In the genomic region with DNA sequence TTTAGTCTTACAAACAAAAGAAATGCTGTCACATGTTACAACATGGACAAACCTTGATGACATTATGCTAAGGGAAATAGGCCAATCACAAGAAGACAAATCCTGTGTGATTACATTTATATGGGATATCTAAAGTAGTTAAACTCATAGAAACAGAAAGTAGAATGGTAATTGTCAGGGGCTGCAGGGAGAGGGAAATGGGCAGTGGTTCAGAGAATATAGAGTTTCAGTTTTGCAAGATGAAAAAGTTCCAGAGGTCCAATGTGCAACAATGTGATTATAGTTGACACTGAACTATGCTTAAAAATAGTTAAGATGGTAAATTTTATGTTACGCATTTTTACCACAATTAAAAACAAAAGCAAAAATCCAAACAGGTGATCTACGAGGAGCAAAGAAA, we compare ENCODE assay signal across 26 cellular contexts.
DNase-seq lines count a peak whose midpoint lies in the region; ATAC-seq, FAIRE-seq and TF ChIP-seq lines count a peak whose summit lies in the region.
"Had no signal": no experiment of that assay in that cellular context is flagged by ENCODE, and none has a peak within 500 bp of the region (broad histone marks: within the 10 kb centered on the region; RNA-seq: fewer than 3 reads in every experiment).

No MANE protein-coding gene starts in this region.

- peaks cover 33% of the 10 kb centered on the region for H3K4me1 Mint-ChIP-seq in nephron progenitor cell
- no peaks in the 10 kb centered on the region for H3K4me1 Mint-ChIP-seq in activated CD4-positive, alpha-beta T cell treated with anti-CD3 and anti-CD28 coated beads, Interleukin-2, amount 10 ng/mL, durations not matched to agents 24 days and 14 days
- H3K4me1 Mint-ChIP-seq: CD4-positive, alpha-beta memory T cell had no signal

- H3K4me1 ChIP-seq in MM.1S (ENCODE audit: low read length) (peaks cover 17% of the 10 kb centered on the region), GM12878 (ENCODE audit: control insufficient read depth, insufficient read depth, low read length) (peaks cover 4% of the 10 kb centered on the region; the same call in 1 of the 2 replicates)
- H3K4me1 ChIP-seq: A549; BE2C; BLaER1 treated with 17β-estradiol and CSF1 and Interleukin-3, amounts not matched to agents 10 nM and 100 nM; HAP-1 had no signal

- H3K36me3 ChIP-seq in MM.1S (replicated peaks; ENCODE audit: insufficient read depth, low read length) (no peaks in the 10 kb centered on the region), GM12878 (ENCODE audit: control insufficient read depth in 2 of 2, insufficient read depth in 2 of 2, low read length in 1 of 2) (no peaks in the 10 kb centered on the region)
- H3K36me3 ChIP-seq: BE2C; BLaER1 treated with 17β-estradiol and CSF1 and Interleukin-3, amounts not matched to agents 10 nM and 100 nM; HAP-1 had no signal

- H3F3A ChIP-seq in MM.1S (ENCODE audit: insufficient read depth, low read length): no peaks in the 10 kb centered on the region

- no peak for TF ChIP-seq POLR2A in GM12878 (IDR thresholded peaks at IDR 0.05; ENCODE audit: low read depth, low read length)

- no peak for TF ChIP-seq RAD21 in GM12878 (IDR thresholded peaks at IDR 0.05; ENCODE audit: insufficient read depth, low read depth, low read length)

- no peak for TF ChIP-seq CTCF in MM.1S (IDR thresholded peaks at IDR 0.05; ENCODE audit: low read length)
- TF ChIP-seq CTCF in GM12878 (IDR thresholded peaks at IDR 0.05 in 2 of 3, conservative IDR thresholded peaks at IDR 0.05 in 1 of 3; ENCODE audit: control insufficient read depth in 2 of 3, extremely low read depth in 1 of 3, insufficient read depth in 1 of 3, low read depth in 3 of 3, low read length in 3 of 3): no peak
- TF ChIP-seq CTCF in nephron progenitor cell (IDR thresholded peaks at IDR 0.05): no peak

- no peak for DNase-seq in MM.1S
- no peak for DNase-seq in GM12878 (ENCODE audit: low read depth, low spot score)
- no peak for DNase-seq in nephron progenitor cell
- DNase-seq in HuH-7 (ENCODE audit: low spot score): no peak
- DNase-seq in C1 segment of cervical spinal cord (lab: John Stamatoyannopoulos, UW): no peak
- DNase-seq in activated CD4-positive, alpha-beta T cell treated with anti-CD3 and anti-CD28 coated beads, Interleukin-2, amount 10 ng/mL, durations not matched to agents 24 days and 14 days: no peak
- DNase-seq: 8988T; ACHN; AML-193; BE2C; Calu3; CD4-positive, alpha-beta memory T cell; COR-L47; DMS53; DMS79 treated with DMSO at 0.1 percent for 48 hours; GF-D8; GOT3; HFFc6 had no signal

- peak; percentile 58 for ATAC-seq in GM18870 (IDR thresholded peaks at IDR 0.05; ENCODE audit: unreplicated experiment)
- peak; percentile 47; the same call in 2 of the 3 replicates for ATAC-seq in GM12878
- ATAC-seq: A549 had no signal

- H3K9me3 ChIP-seq in MM.1S (replicated peaks; ENCODE audit: insufficient read depth, low read length): no peaks in the 10 kb centered on the region
- no peaks in the 10 kb centered on the region; the same call in 2 of the 3 replicates for H3K9me3 ChIP-seq in GM12878 (replicated peaks; ENCODE audit: control insufficient read depth, insufficient read depth, low read length)
- H3K9me3 ChIP-seq: BE2C, HAP-1 had no signal

- no peak for FAIRE-seq in GM12878 (lab: Jason Lieb, UNC)
- FAIRE-seq: A549, GM12892, GM18507, GM19239, H54 had no signal

- no peaks in the 10 kb centered on the region for H3K27me3 Mint-ChIP-seq in nephron progenitor cell (ENCODE audit: low read depth, poor library complexity)
- H3K27me3 Mint-ChIP-seq in activated CD4-positive, alpha-beta T cell treated with anti-CD3 and anti-CD28 coated beads, Interleukin-2, amount 10 ng/mL, durations not matched to agents 24 days and 14 days: no peaks in the 10 kb centered on the region
- H3K27me3 Mint-ChIP-seq: CD4-positive, alpha-beta memory T cell had no signal

- H2AFZ ChIP-seq in MM.1S (ENCODE audit: low read length) (peak overlapping the region; percentile 30; the same call in 1 of the 2 replicates), GM12878 (ENCODE audit: control insufficient read depth, low read depth, low read length) (no peak overlapping the region)

- H3K4me3 ChIP-seq in MM.1S (ENCODE audit: low read length) (peak overlapping the region; percentile 16; the same call in 1 of the 2 replicates), GM12878 (no peak overlapping the region)
- H3K4me3 ChIP-seq: A549; BLaER1 treated with 17β-estradiol and CSF1 and Interleukin-3, amounts not matched to agents 10 nM and 100 nM; HAP-1 had no signal

- H3K4me2 ChIP-seq in MM.1S (ENCODE audit: low read depth, low read length) (peak overlapping the region; percentile 62), GM12878 (ENCODE audit: control insufficient read depth, insufficient read depth) (no peak overlapping the region)
- H3K4me2 ChIP-seq: A549; BLaER1 treated with 17β-estradiol and CSF1 and Interleukin-3, amounts not matched to agents 10 nM and 100 nM had no signal

- SMC1A ChIA-PET in GM12878 (lab: Charles Lee; ENCODE audit: uncharacterized antibody, unreplicated experiment): no interaction called here

- POLR2A ChIA-PET in GM12878 (lab: Charles Lee): no interaction called here

- intact Hi-C loops in GM12878 (cut with micrococcal nuclease; ENCODE audit: unreplicated experiment): no loop called here
- intact Hi-C loops in activated CD4-positive, alpha-beta T cell treated with anti-CD3 and anti-CD28 coated beads, Interleukin-2, amount 10 ng/mL, durations not matched to agents 24 days and 14 days (cut with micrococcal nuclease): no loop called here

- H3K27ac Mint-ChIP-seq in nephron progenitor cell: peak overlapping the region; percentile 83
- no peak overlapping the region for H3K27ac Mint-ChIP-seq in activated CD4-positive, alpha-beta T cell treated with anti-CD3 and anti-CD28 coated beads, Interleukin-2, amount 10 ng/mL, durations not matched to agents 24 days and 14 days
- H3K27ac Mint-ChIP-seq: CD4-positive, alpha-beta memory T cell; HFFc6 had no signal

- H3K27me3 ChIP-seq in MM.1S (replicated peaks; ENCODE audit: insufficient read depth, low read length): no peaks in the 10 kb centered on the region
- H3K27me3 ChIP-seq in GM12878 (replicated peaks in 1 of 2; ENCODE audit: control insufficient read depth in 2 of 2, insufficient read depth in 2 of 2, low read length in 1 of 2): no peaks in the 10 kb centered on the region
- H3K27me3 ChIP-seq: BE2C; BLaER1 treated with 17β-estradiol and CSF1 and Interleukin-3, amounts not matched to agents 10 nM and 100 nM had no signal

- peaks cover 3% of the 10 kb centered on the region for H3K36me3 Mint-ChIP-seq in nephron progenitor cell (ENCODE audit: low read depth)
- no peaks in the 10 kb centered on the region for H3K36me3 Mint-ChIP-seq in activated CD4-positive, alpha-beta T cell treated with anti-CD3 and anti-CD28 coated beads, Interleukin-2, amount 10 ng/mL, durations not matched to agents 24 days and 14 days (ENCODE audit: low read depth)
- H3K36me3 Mint-ChIP-seq: CD4-positive, alpha-beta memory T cell had no signal

- H3K27ac ChIP-seq in MM.1S (ENCODE audit: low read length): peak overlapping the region; percentile 26; the same call in 1 of the 2 replicates
- no peak overlapping the region for H3K27ac ChIP-seq in GM12878 (ENCODE audit: control insufficient read depth, insufficient read depth)
- H3K27ac ChIP-seq: A549; BLaER1 treated with 17β-estradiol and CSF1 and Interleukin-3, amounts not matched to agents 10 nM and 100 nM had no signal

- in situ Hi-C loops in GM12878 (cut with MboI): no loop called here

- H3K79me2 ChIP-seq in MM.1S (ENCODE audit: low read length) (no peaks in the 10 kb centered on the region), GM12878 (ENCODE audit: control insufficient read depth, insufficient read depth, low read length) (no peaks in the 10 kb centered on the region)

- WGBS in GM12878 (ENCODE audit: insufficient coverage, insufficient replicate concordance, low lambda C conversion rate, missing lambda C conversion rate): 73% methylated on average over 2 of the region's 2 CpGs

- no TSS peak for BruUV-seq in GM12878 (replicated peaks; lab: Mats Ljungman, UMichigan)

- H3K9me2 ChIP-seq in MM.1S (replicated peaks; ENCODE audit: insufficient read depth, low read length): no peaks in the 10 kb centered on the region

- CTCF ChIA-PET in GM12878 (lab: Yijun Ruan, JAX): no interaction called here

- H3K9me3 Mint-ChIP-seq in nephron progenitor cell: peaks cover 19% of the 10 kb centered on the region
- no peaks in the 10 kb centered on the region for H3K9me3 Mint-ChIP-seq in activated CD4-positive, alpha-beta T cell treated with anti-CD3 and anti-CD28 coated beads, Interleukin-2, amount 10 ng/mL, durations not matched to agents 24 days and 14 days

- no peaks in the 10 kb centered on the region for H4K20me1 ChIP-seq in MM.1S (ENCODE audit: insufficient read depth, low read length)
- no peaks in the 10 kb centered on the region for H4K20me1 ChIP-seq in GM12878 (ENCODE audit: control insufficient read depth, insufficient read depth)
- H4K20me1 ChIP-seq: BLaER1 treated with 17β-estradiol and CSF1 and Interleukin-3, amounts not matched to agents 10 nM and 100 nM had no signal

- no peak for TF ChIP-seq EP300 in GM12878 (IDR thresholded peaks at IDR 0.05; ENCODE audit: borderline replicate concordance in 1 of 2, control insufficient read depth in 1 of 2, low read depth in 2 of 2, low read length in 2 of 2)

- H3K9ac ChIP-seq in MM.1S (ENCODE audit: low read length) (no peak overlapping the region), GM12878 (ENCODE audit: control insufficient read depth, insufficient read depth, low read length) (no peak overlapping the region)
- H3K9ac ChIP-seq: BLaER1 treated with 17β-estradiol and CSF1 and Interleukin-3, amounts not matched to agents 10 nM and 100 nM had no signal

- RAD21 ChIA-PET in GM12878 (lab: Charles Lee; ENCODE audit: unreplicated experiment): no interaction called here

- H3K4me3 Mint-ChIP-seq in nephron progenitor cell: no peak overlapping the region
- no peak overlapping the region for H3K4me3 Mint-ChIP-seq in activated CD4-positive, alpha-beta T cell treated with anti-CD3 and anti-CD28 coated beads, Interleukin-2, amount 10 ng/mL, durations not matched to agents 24 days and 14 days
- H3K4me3 Mint-ChIP-seq: CD4-positive, alpha-beta memory T cell; HFFc6 had no signal

TF ChIP-seq in GM12878, 131 proteins besides CTCF, POLR2A, EP300 and RAD21 (continues in another document):
- TF ChIP-seq CBFB (IDR thresholded peaks at IDR 0.05; ENCODE audit: low read depth): no peak
